7 cellular contexts compared by ENCODE assay signal in genomic region chr16:27515874-27516353, GRCh38. TPM values are rescaled to one million over a fixed set of nuclear protein-coding genes. Genes with fewer than 3 reads are reported as not detected.
DNase-seq lines count a peak whose midpoint lies in the region; ATAC-seq and TF ChIP-seq lines count a peak whose summit lies in the region.

No MANE protein-coding gene starts in this region.

- H3K4me1 ChIP-seq in prostate gland (replicated peaks): peaks cover 20% of the 10 kb centered on the region

- no peaks in the 10 kb centered on the region for H3K9me3 ChIP-seq in prostate gland

- H3K27me3 ChIP-seq in prostate gland (replicated peaks; ENCODE audit: insufficient read depth): no peaks in the 10 kb centered on the region

- H3K27ac Mint-ChIP-seq in activated B cell treated with CpG ODN at 0.5 μM for 24 hours: no peak overlapping the region

- DNase-seq in activated B cell treated with CpG ODN at 0.5 μM for 24 hours (no peak), fibroblast of villous mesenchyme (ENCODE audit: low read depth) (no peak), prostate gland (ENCODE audit: low spot score) (no peak), NCI-H1092 (lab: John Stamatoyannopoulos, UW) (no peak)

- no peaks in the 10 kb centered on the region for H3K4me1 Mint-ChIP-seq in activated B cell treated with CpG ODN at 0.5 μM for 24 hours

- no peaks in the 10 kb centered on the region for H3K36me3 ChIP-seq in prostate gland

- no peak for TF ChIP-seq POLR2A in prostate gland (IDR thresholded peaks at IDR 0.05)

- peak overlapping the region; percentile 75 to 76 for H3K27ac ChIP-seq in prostate gland

- 86% methylated on average over 7 of the region's 9 CpGs for WGBS in prostate gland

- intact Hi-C loops in activated B cell treated with CpG ODN at 0.5 μM for 24 hours (cut with micrococcal nuclease) (no loop called here), prostate gland (cut with DNase I) (no loop called here)

- peaks cover 75% of the 10 kb centered on the region for H3K36me3 Mint-ChIP-seq in activated B cell treated with CpG ODN at 0.5 μM for 24 hours (ENCODE audit: low read depth)

- no peaks in the 10 kb centered on the region for H3K27me3 Mint-ChIP-seq in activated B cell treated with CpG ODN at 0.5 μM for 24 hours

- no peak overlapping the region for H3K4me3 Mint-ChIP-seq in activated B cell treated with CpG ODN at 0.5 μM for 24 hours

- ATAC-seq in HG03280 (IDR thresholded peaks at IDR 0.05; ENCODE audit: unreplicated experiment) (peak; percentile 77), activated B cell treated with CpG ODN at 0.5 μM for 24 hours (ENCODE audit: low read depth) (peak; percentile 42), HG03045 (IDR thresholded peaks at IDR 0.05; ENCODE audit: unreplicated experiment) (no peak)

- POLR2A ChIA-PET in activated B cell treated with CpG ODN at 0.5 μM for 24 hours (lab: Charles Lee): no interaction called here

- peak; percentile 89 for TF ChIP-seq CTCF in GM12872 (IDR thresholded peaks at IDR 0.05; ENCODE audit: insufficient read depth, low read depth, low read length)
- TF ChIP-seq CTCF in activated B cell treated with CpG ODN at 0.5 μM for 24 hours (IDR thresholded peaks at IDR 0.05): no peak
- peak; percentile 69 for TF ChIP-seq CTCF in fibroblast of villous mesenchyme (IDR thresholded peaks at IDR 0.05; ENCODE audit: insufficient read depth, low read depth, low read length)
- TF ChIP-seq CTCF in prostate gland (IDR thresholded peaks at IDR 0.05): peak in 2 of 4 experiments; percentile 22 to 23

- no peaks in the 10 kb centered on the region for H3K9me3 Mint-ChIP-seq in activated B cell treated with CpG ODN at 0.5 μM for 24 hours

- CTCF ChIA-PET in activated B cell treated with CpG ODN at 0.5 μM for 24 hours (lab: Charles Lee): interaction anchor here (0.6 to 0.9 kb wide), 2 partner anchors 8 to 18 kb away, joined by 3 read pairs; no protein-coding TSS in a partner anchor

- H3K4me3 ChIP-seq in fibroblast of villous mesenchyme (ENCODE audit: low read depth, low read length): no peak overlapping the region
- H3K4me3 ChIP-seq in prostate gland: no peak overlapping the region

RNA-seq across cellular contexts. Expression of gene GTF3C1, which starts 33.8 kb away (rescaled TPM):
- total RNA-seq in activated B cell treated with CpG ODN at 0.5 μM for 24 hours: 47.7 and 52.3 TPM in 2 replicates
- total RNA-seq in fibroblast of villous mesenchyme: 97.0 and 101 TPM in 2 replicates
- total RNA-seq in prostate gland: 100 to 1,000 TPM; 164 to 233 TPM

RNA-seq across cellular contexts. Expression of gene KATNIP, which starts 34.0 kb away (rescaled TPM):
- 32.3 and 40.4 TPM in 2 replicates for total RNA-seq in activated B cell treated with CpG ODN at 0.5 μM for 24 hours
- 25.1 and 25.5 TPM in 2 replicates for total RNA-seq in fibroblast of villous mesenchyme
- 10 to 100 TPM; 31.7 to 40.9 TPM for total RNA-seq in prostate gland
